12 cellular contexts compared by ENCODE assay signal in the genomic region with DNA sequence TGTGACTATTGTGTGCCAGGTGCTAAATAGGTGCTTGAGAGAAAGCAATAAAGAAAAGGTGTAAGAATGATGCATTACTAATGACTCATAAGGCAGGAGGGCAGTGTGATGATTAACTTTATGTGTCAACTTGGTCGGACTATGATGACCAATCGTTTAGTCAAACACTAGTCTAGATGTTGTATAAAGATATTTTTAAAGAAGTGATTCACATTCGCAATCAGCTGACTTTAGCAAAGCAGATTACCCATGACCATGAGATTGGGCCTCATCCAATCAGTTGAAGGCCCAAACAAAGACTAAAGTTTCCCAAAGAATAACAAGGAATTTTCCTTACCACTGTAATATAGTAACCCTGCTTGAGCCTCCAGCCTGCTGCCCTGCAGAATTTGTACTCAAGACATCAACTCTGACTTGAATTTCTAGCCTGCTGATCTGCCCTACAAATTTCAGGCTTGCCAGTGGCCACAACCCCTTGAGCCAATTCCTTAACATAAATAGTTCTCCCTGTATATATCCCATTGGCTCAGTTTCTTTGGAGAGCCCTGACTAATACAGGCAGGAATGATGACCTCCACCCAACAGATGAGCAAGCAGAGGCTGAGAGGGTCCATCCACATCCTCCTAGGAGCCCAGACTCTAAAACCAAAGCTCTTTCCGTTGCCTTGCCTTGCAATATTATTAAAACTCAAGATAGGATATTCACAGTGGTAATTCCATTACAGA.
DNase-seq lines count a peak whose midpoint lies in the region; ATAC-seq and TF ChIP-seq lines count a peak whose summit lies in the region.
"Had no signal": no experiment of that assay in that cellular context is flagged by ENCODE, and none has a peak within 500 bp of the region (broad histone marks: within the 10 kb centered on the region; RNA-seq: fewer than 3 reads in every experiment).

No MANE protein-coding gene starts in this region.

- dilution Hi-C loops in mammary epithelial cell (cut with HindIII; ENCODE audit: low sequenced_read_pairs) = no loop called here

- WGBS in mammary epithelial cell (ENCODE audit: low coverage, missing lambda C conversion rate) = 23% methylated on average over 4 of the region's 4 CpGs

- peak; percentile 51 for DNase-seq in AG08395 (ENCODE audit: low spot score)
- DNase-seq in HS-5 (ENCODE audit: low read depth) = peak; percentile 63
- DNase-seq in mammary epithelial cell = peak; percentile 94
- DNase-seq in left colon = no peak
- DNase-seq in osteocyte (ENCODE audit: extremely low spot score, unreplicated experiment) = no peak
- no peak for DNase-seq in activated CD4-positive, alpha-beta T cell treated with anti-CD3 and anti-CD28 coated beads, Interleukin-2, amount 50 U/mL, for 1 hour
- DNase-seq in DMS114 treated with DMSO at 0.1 percent for 48 hours (lab: John Stamatoyannopoulos, UW; ENCODE audit: unreplicated experiment) = no peak
- DNase-seq: kidney, NCI-H2227 treated with DMSO at 0.1 percent for 48 hours had no signal

- H3K9me3 Mint-ChIP-seq in osteocyte (ENCODE audit: unreplicated experiment) = no peaks in the 10 kb centered on the region

- CTCF ChIA-PET in mammary epithelial cell (lab: Charles Lee; ENCODE audit: low non-redundant PET) = no interaction called here

- H3K4me3 ChIP-seq in mammary epithelial cell (replicated peaks in 1 of 3; ENCODE audit: insufficient read depth in 1 of 3, low read depth in 2 of 3, low read length in 3 of 3) = no peak overlapping the region
- H3K4me3 ChIP-seq: BLaER1 treated with 17β-estradiol and CSF1 and Interleukin-3, amounts not matched to agents 10 nM and 100 nM had no signal

- H3K4me2 ChIP-seq in mammary epithelial cell (ENCODE audit: insufficient read depth, low read depth, low read length) = peak overlapping the region; percentile 45
- H3K4me2 ChIP-seq: BLaER1 treated with 17β-estradiol and CSF1 and Interleukin-3, amounts not matched to agents 10 nM and 100 nM had no signal

- in situ Hi-C loops in mammary epithelial cell (cut with MboI; ENCODE audit: low sequenced_read_pairs in 2 of 2) = no loop called here

- no peak overlapping the region for H3K27ac Mint-ChIP-seq in osteocyte (ENCODE audit: unreplicated experiment)

- no peak overlapping the region for H3K9ac ChIP-seq in mammary epithelial cell (ENCODE audit: insufficient read depth, low read length)
- H3K9ac ChIP-seq: BLaER1 treated with 17β-estradiol and CSF1 and Interleukin-3, amounts not matched to agents 10 nM and 100 nM; parathyroid adenoma had no signal

- H3K27ac ChIP-seq in mammary epithelial cell (ENCODE audit: insufficient read depth, low read depth, low read length) = peak overlapping the region; percentile 66
- H3K27ac ChIP-seq: BLaER1 treated with 17β-estradiol and CSF1 and Interleukin-3, amounts not matched to agents 10 nM and 100 nM; parathyroid adenoma had no signal

- no peaks in the 10 kb centered on the region for H3K36me3 Mint-ChIP-seq in osteocyte (ENCODE audit: unreplicated experiment)

- peaks cover 16% of the 10 kb centered on the region for H3K4me1 ChIP-seq in mammary epithelial cell (ENCODE audit: insufficient read depth, low read length)
- H3K4me1 ChIP-seq: BLaER1 treated with 17β-estradiol and CSF1 and Interleukin-3, amounts not matched to agents 10 nM and 100 nM; parathyroid adenoma had no signal

- intact Hi-C loops in mammary epithelial cell (cut with micrococcal nuclease) (loop anchor here (2.0 kb wide), 1 partner anchor 26 kb away; no protein-coding TSS in a partner anchor), left colon (cut with DNase I, micrococcal nuclease) (no loop called here)

- TSS peak; percentile 73 for BruUV-seq in mammary epithelial cell (replicated peaks; lab: Mats Ljungman, UMichigan)

- peaks cover 6% of the 10 kb centered on the region for H3K9me3 ChIP-seq in mammary epithelial cell (replicated peaks; ENCODE audit: insufficient read depth, low read length)

- H3K4me1 Mint-ChIP-seq in osteocyte (ENCODE audit: unreplicated experiment) = peaks cover 7% of the 10 kb centered on the region

- no peaks in the 10 kb centered on the region for H3K36me3 ChIP-seq in mammary epithelial cell (ENCODE audit: insufficient read depth, low read length)
- H3K36me3 ChIP-seq: BLaER1 treated with 17β-estradiol and CSF1 and Interleukin-3, amounts not matched to agents 10 nM and 100 nM had no signal

- ATAC-seq in left colon (peak; percentile 100), GM21367 (IDR thresholded peaks at IDR 0.05; ENCODE audit: unreplicated experiment) (no peak)

- H3K79me2 ChIP-seq in mammary epithelial cell (ENCODE audit: insufficient read depth, low read length) = no peaks in the 10 kb centered on the region
- H3K79me2 ChIP-seq: parathyroid adenoma had no signal

- H3K27me3 Mint-ChIP-seq in osteocyte (ENCODE audit: unreplicated experiment) = no peaks in the 10 kb centered on the region

- H3K4me3 Mint-ChIP-seq in osteocyte (ENCODE audit: unreplicated experiment) = no peak overlapping the region

- TF ChIP-seq CTCF in mammary epithelial cell (conservative IDR thresholded peaks at IDR 0.05 in 1 of 2, IDR thresholded peaks at IDR 0.05 in 1 of 2; ENCODE audit: extremely low read depth in 1 of 2, insufficient read depth in 1 of 2, low read depth in 1 of 2, low read length in 2 of 2) (no peak), osteocyte (IDR thresholded peaks at IDR 0.05) (no peak)

- H2AFZ ChIP-seq in mammary epithelial cell (ENCODE audit: low read depth, low read length) = no peak overlapping the region
- H2AFZ ChIP-seq: parathyroid adenoma had no signal

- H3K27me3 ChIP-seq in mammary epithelial cell (ENCODE audit: insufficient read depth, low read length) = no peaks in the 10 kb centered on the region
- H3K27me3 ChIP-seq: BLaER1 treated with 17β-estradiol and CSF1 and Interleukin-3, amounts not matched to agents 10 nM and 100 nM had no signal

- no peaks in the 10 kb centered on the region for H4K20me1 ChIP-seq in mammary epithelial cell (ENCODE audit: insufficient read depth, low read length)
- H4K20me1 ChIP-seq: BLaER1 treated with 17β-estradiol and CSF1 and Interleukin-3, amounts not matched to agents 10 nM and 100 nM had no signal

Comparison
In these comparisons a context has a peak if more than half of its experiments do, and no peak if none do; other contexts are left out.
1. DNase-seq: peak in AG08395 (single experiment), HS-5 (single experiment) and mammary epithelial cell (single experiment); none in left colon (0 of 2), osteocyte (single experiment), activated CD4-positive, alpha-beta T cell treated with anti-CD3 and anti-CD28 coated beads, Interleukin-2, amount 50 U/mL, for 1 hour (single experiment) and DMS114 treated with DMSO at 0.1 percent for 48 hours (single experiment).